1 cellular context compared by ENCODE assay signal in genomic region chr11:113475160-113475761, GRCh38.
TF ChIP-seq lines count a peak whose summit lies in the region.

Gene DRD2, minus strand, starts transcription at chr11:113475398. Its CDS starts 50,747 bp downstream, at chr11:113424651.

TF ChIP-seq in K562, 482 proteins besides CTCF, POLR2A, EP300 and RAD21 (continued from another document):
- no peak for TF ChIP-seq SREBF1 (IDR thresholded peaks at IDR 0.05; ENCODE audit: borderline replicate concordance, low read depth, low read length)
- TF ChIP-seq ZNF324 (CRISPR knock-in tag; IDR thresholded peaks at IDR 0.05): no peak
- TF ChIP-seq BHLHE40 (IDR thresholded peaks at IDR 0.05; ENCODE audit: low read length): no peak
- TF ChIP-seq ZNF586 (CRISPR knock-in tag; conservative IDR thresholded peaks at IDR 0.05): no peak
- no peak for TF ChIP-seq THRB (CRISPR knock-in tag; conservative IDR thresholded peaks at IDR 0.05)
- TF ChIP-seq PTTG1 (tag; IDR thresholded peaks at IDR 0.05; ENCODE audit: low read depth): no peak
